In the genomic region with DNA sequence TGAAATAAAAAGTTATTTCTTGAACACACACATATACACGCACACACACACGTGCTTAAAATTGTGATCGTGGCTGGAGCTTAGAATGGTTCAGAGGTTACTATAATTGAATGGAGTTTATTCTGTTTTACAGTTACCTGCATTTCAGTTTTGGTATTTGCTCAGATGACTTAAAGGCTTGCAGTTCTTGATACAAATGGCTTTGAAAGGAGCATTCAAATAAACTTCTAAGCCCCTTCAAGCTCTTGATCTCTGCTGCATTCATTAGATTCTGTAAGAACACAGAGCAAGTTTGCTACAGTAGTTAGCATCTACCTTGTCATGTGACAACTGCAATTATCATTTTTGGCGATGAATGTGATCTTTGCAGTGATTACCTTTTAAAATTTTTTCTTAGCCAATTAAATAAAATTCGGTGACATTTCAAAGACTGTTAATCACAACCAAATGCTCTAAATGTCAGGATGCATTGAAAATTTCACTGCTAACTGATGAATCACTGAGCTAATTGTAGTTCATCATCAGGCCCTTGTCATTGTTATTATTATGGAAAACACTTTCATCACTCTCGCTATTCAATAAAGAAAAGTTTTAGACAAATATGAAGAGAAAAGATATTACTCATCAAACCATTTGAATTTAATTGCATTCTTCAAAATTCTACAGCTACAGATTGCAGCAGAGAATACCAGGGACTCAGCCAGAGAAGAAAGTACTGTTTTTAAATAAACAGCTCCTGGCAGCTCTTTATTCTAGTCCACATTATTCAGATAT, we compare ENCODE assay signal across 1 cellular context.
A peak's percentile ranks its signal among the peaks of the same experiment; 100 is the strongest.
TF ChIP-seq lines count a peak whose summit lies in the region.

No MANE protein-coding gene starts in this region.

TF ChIP-seq in H1, 55 proteins besides CTCF, POLR2A, EP300 and RAD21 (continued from another document):
- TF ChIP-seq, protein P1, sequence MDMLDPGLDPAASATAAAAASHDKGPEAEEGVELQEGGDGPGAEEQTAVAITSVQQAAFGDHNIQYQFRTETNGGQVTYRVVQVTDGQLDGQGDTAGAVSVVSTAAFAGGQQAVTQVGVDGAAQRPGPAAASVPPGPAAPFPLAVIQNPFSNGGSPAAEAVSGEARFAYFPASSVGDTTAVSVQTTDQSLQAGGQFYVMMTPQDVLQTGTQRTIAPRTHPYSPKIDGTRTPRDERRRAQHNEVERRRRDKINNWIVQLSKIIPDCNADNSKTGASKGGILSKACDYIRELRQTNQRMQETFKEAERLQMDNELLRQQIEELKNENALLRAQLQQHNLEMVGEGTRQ (IDR thresholded peaks at IDR 0.05; ENCODE audit: low read length) = peak; percentile 17; the same call in 1 of the 2 replicates
- TF ChIP-seq TAF1 (IDR thresholded peaks at IDR 0.05; ENCODE audit: low read depth, low read length) (no peak), SUZ12 (IDR thresholded peaks at IDR 0.05; ENCODE audit: low read length) (no peak), TBP (IDR thresholded peaks at IDR 0.05; ENCODE audit: low read depth, low read length) (no peak), GTF2F1 (IDR thresholded peaks at IDR 0.05; ENCODE audit: borderline replicate concordance, low read depth, low read length) (0 out of 2 replicates have a peak, but pooled peaks have one; percentile 14), TAF7 (optimal IDR thresholded peaks at IDR 0.05; ENCODE audit: borderline replicate concordance, low read depth, low read length) (peak; percentile 40)
